ENCODE assay signal across 37 cellular contexts in the genomic region with DNA sequence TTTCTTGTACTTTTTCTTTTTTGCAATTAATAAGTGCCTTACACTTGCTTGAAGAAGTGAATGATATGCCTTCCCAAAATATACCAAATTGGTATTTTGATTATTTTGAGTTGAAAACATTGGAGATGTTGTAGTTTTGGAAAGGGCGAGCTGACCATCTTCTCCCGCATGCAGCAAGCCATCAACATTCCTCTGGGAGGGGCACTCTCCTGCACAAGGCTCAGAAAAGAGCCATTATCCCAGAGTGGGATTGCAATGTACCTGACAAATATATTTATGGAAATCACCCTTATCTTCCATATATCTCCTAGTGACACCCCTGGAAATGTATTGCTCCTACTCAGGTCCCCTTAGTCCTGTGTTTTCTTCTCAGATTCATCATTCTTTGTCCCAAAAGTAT.
"Had no signal": no experiment of that assay in that cellular context is flagged by ENCODE, and none has a peak within 500 bp of the region (broad histone marks: within the 10 kb centered on the region; RNA-seq: fewer than 3 reads in every experiment).

No MANE protein-coding gene starts in this region.

- H3K27ac ChIP-seq: ascending aorta, cardiac muscle cell, VCaP had no signal

- FAIRE-seq: bronchial epithelial cell, TTC549 had no signal

- H3K36me3 Mint-ChIP-seq: activated CD8-positive, alpha-beta memory T cell treated with anti-CD3 and anti-CD28 coated beads, Interleukin-2, amount 10 ng/mL, durations not matched to agents 7 days and 5 days; activated naive CD8-positive, alpha-beta T cell treated with anti-CD3 and anti-CD28 coated beads, Interleukin-2, amount 10 ng/mL, durations not matched to agents 7 days and 5 days; brain had no signal

- H3K27me3 Mint-ChIP-seq: activated CD4-positive, alpha-beta memory T cell treated with anti-CD3 and anti-CD28 coated beads, Interleukin-2, amount 10 ng/mL, durations not matched to agents 7 days and 5 days; activated CD4-positive, alpha-beta T cell treated with anti-CD3 and anti-CD28 coated beads for 36 hours; activated CD8-positive, alpha-beta memory T cell treated with anti-CD3 and anti-CD28 coated beads, Interleukin-2, amount 10 ng/mL, durations not matched to agents 7 days and 5 days; activated naive CD4-positive, alpha-beta T cell treated with anti-CD3 and anti-CD28 coated beads, Interleukin-2, amount 50 U/mL, for 24 hours; activated naive CD8-positive, alpha-beta T cell; activated naive CD8-positive, alpha-beta T cell treated with anti-CD3 and anti-CD28 coated beads, Interleukin-2, amount 50 U/mL, for 24 hours; activated T-cell treated with anti-CD3 and anti-CD28 coated beads, Interleukin-2, amount 50 U/mL, for 24 hours had no signal

- H3K4me3 ChIP-seq: ascending aorta, cardiac muscle cell had no signal

- H3K4me1 ChIP-seq: ascending aorta had no signal

- H3K36me3 ChIP-seq: ascending aorta, cardiac muscle cell had no signal

- H3K4me3 Mint-ChIP-seq: activated CD4-positive, alpha-beta memory T cell treated with anti-CD3 and anti-CD28 coated beads, Interleukin-2, amount 10 ng/mL, durations not matched to agents 7 days and 5 days; activated CD4-positive, alpha-beta T cell treated with anti-CD3 and anti-CD28 coated beads for 36 hours; activated CD4-positive, alpha-beta T cell treated with anti-CD3 and anti-CD28 coated beads, Interleukin-2, amount 10 ng/mL, durations not matched to agents 7 days and 5 days; activated CD8-positive, alpha-beta memory T cell treated with anti-CD3 and anti-CD28 coated beads, Interleukin-2, amount 10 ng/mL, durations not matched to agents 7 days and 5 days; activated CD8-positive, alpha-beta T cell treated with anti-CD3 and anti-CD28 coated beads, Interleukin-2, amount 10 ng/mL, durations not matched to agents 7 days and 5 days; activated naive CD4-positive, alpha-beta T cell treated with anti-CD3 and anti-CD28 coated beads, Interleukin-2, amount 10 ng/mL, durations not matched to agents 7 days and 5 days; activated naive CD4-positive, alpha-beta T cell treated with anti-CD3 and anti-CD28 coated beads, Interleukin-2, amount 50 U/mL, for 24 hours; activated naive CD8-positive, alpha-beta T cell; activated naive CD8-positive, alpha-beta T cell treated with anti-CD3 and anti-CD28 coated beads, Interleukin-2, amount 10 ng/mL, durations not matched to agents 7 days and 5 days; activated naive CD8-positive, alpha-beta T cell treated with anti-CD3 and anti-CD28 coated beads, Interleukin-2, amount 50 U/mL, for 24 hours; activated T-cell treated with anti-CD3 and anti-CD28 coated beads, Interleukin-2, amount 50 U/mL, for 24 hours; brain; central memory CD8-positive, alpha-beta T cell; T-helper 1 cell treated with Interleukin-12 subunit alpha and Interleukin-12 subunit beta and Interleukin-4 antibody, amounts not matched to agents 30 μg/mL and 1 μg/mL, for 36 hours; T-helper 2 cell treated with Interferon-gamma antibody and Interleukin-4, amounts not matched to agents 5 μg/mL and 100 μg/mL, for 36 hours had no signal

- H3K9me3 Mint-ChIP-seq: activated CD4-positive, alpha-beta memory T cell treated with anti-CD3 and anti-CD28 coated beads, Interleukin-2, amount 10 ng/mL, durations not matched to agents 7 days and 5 days; activated naive CD8-positive, alpha-beta T cell treated with anti-CD3 and anti-CD28 coated beads, Interleukin-2, amount 50 U/mL, for 24 hours; activated T-cell treated with anti-CD3 and anti-CD28 coated beads, Interleukin-2, amount 50 U/mL, for 24 hours; activated T-helper 2 cell treated with anti-CD3 and anti-CD28 coated beads, Interferon-gamma antibody, Interleukin-2, Interleukin-4, amounts not matched to agents 10 μg/mL and 5 μg/mL and 100 μg/mL, durations not matched to agents 14 hours and 24 hours and 36 hours; central memory CD8-positive, alpha-beta T cell had no signal

- H3K27ac Mint-ChIP-seq: activated CD4-positive, alpha-beta memory T cell treated with anti-CD3 and anti-CD28 coated beads, Interleukin-2, amount 10 ng/mL, durations not matched to agents 7 days and 5 days; activated CD4-positive, alpha-beta T cell treated with anti-CD3 and anti-CD28 coated beads for 36 hours; activated CD4-positive, alpha-beta T cell treated with anti-CD3 and anti-CD28 coated beads, Interleukin-2, amount 10 ng/mL, durations not matched to agents 7 days and 5 days; activated CD8-positive, alpha-beta memory T cell treated with anti-CD3 and anti-CD28 coated beads, Interleukin-2, amount 10 ng/mL, durations not matched to agents 7 days and 5 days; activated CD8-positive, alpha-beta T cell treated with anti-CD3 and anti-CD28 coated beads, Interleukin-2, amount 10 ng/mL, durations not matched to agents 7 days and 5 days; activated naive CD4-positive, alpha-beta T cell treated with anti-CD3 and anti-CD28 coated beads, Interleukin-2, amount 10 ng/mL, durations not matched to agents 7 days and 5 days; activated naive CD4-positive, alpha-beta T cell treated with anti-CD3 and anti-CD28 coated beads, Interleukin-2, amount 50 U/mL, for 24 hours; activated naive CD8-positive, alpha-beta T cell; activated naive CD8-positive, alpha-beta T cell treated with anti-CD3 and anti-CD28 coated beads, Interleukin-2, amount 10 ng/mL, durations not matched to agents 7 days and 5 days; activated naive CD8-positive, alpha-beta T cell treated with anti-CD3 and anti-CD28 coated beads, Interleukin-2, amount 50 U/mL, for 24 hours; activated T-cell treated with anti-CD3 and anti-CD28 coated beads, Interleukin-2, amount 50 U/mL, for 24 hours; activated T-helper 2 cell treated with anti-CD3 and anti-CD28 coated beads, Interferon-gamma antibody, Interleukin-2, Interleukin-4, amounts not matched to agents 10 μg/mL and 5 μg/mL and 100 μg/mL, durations not matched to agents 14 hours and 24 hours and 36 hours; brain; T-helper 1 cell treated with Interleukin-12 subunit alpha and Interleukin-12 subunit beta and Interleukin-4 antibody, amounts not matched to agents 30 μg/mL and 1 μg/mL, for 36 hours; T-helper 2 cell treated with Interferon-gamma antibody and Interleukin-4, amounts not matched to agents 5 μg/mL and 100 μg/mL, for 36 hours had no signal

- DNase-seq: activated CD4-positive, alpha-beta memory T cell treated with anti-CD3 and anti-CD28 coated beads, Interleukin-2, amount 10 ng/mL, durations not matched to agents 7 days and 5 days; activated CD4-positive, alpha-beta T cell treated with anti-CD3 and anti-CD28 coated beads for 1 hour; activated CD4-positive, alpha-beta T cell treated with anti-CD3 and anti-CD28 coated beads for 36 hours; activated CD4-positive, alpha-beta T cell treated with anti-CD3 and anti-CD28 coated beads for 48 hours; activated CD4-positive, alpha-beta T cell treated with anti-CD3 and anti-CD28 coated beads, Interleukin-2, amount 10 ng/mL, durations not matched to agents 7 days and 5 days; activated CD4-positive, alpha-beta T cell treated with anti-CD3 and anti-CD28 coated beads, Interleukin-2, amount 50 U/mL, for 48 hours; activated CD4-positive, CD25-positive, alpha-beta regulatory T cell; activated CD8-positive, alpha-beta memory T cell treated with anti-CD3 and anti-CD28 coated beads for 24 hours; activated CD8-positive, alpha-beta memory T cell treated with anti-CD3 and anti-CD28 coated beads, Interleukin-2, amount 10 ng/mL, durations not matched to agents 7 days and 5 days; activated CD8-positive, alpha-beta memory T cell treated with anti-CD3 and anti-CD28 coated beads, Interleukin-2, amount 50 U/mL, for 48 hours; activated CD8-positive, alpha-beta T cell treated with anti-CD3 and anti-CD28 coated beads, Interleukin-2, amount 10 ng/mL, durations not matched to agents 7 days and 5 days; activated effector memory CD4-positive, alpha-beta T cell treated with Interleukin-2 at 50 U/mL for 16 hours; activated gamma-delta T cell; activated naive CD4-positive, alpha-beta T cell treated with anti-CD3 and anti-CD28 coated beads, Interleukin-2, amount 10 ng/mL, durations not matched to agents 7 days and 5 days; activated naive CD4-positive, alpha-beta T cell treated with Interleukin-2 at 50 U/mL for 16 hours; activated naive CD8-positive, alpha-beta T cell treated with anti-CD3 and anti-CD28 coated beads, Interleukin-2, amount 10 ng/mL, durations not matched to agents 7 days and 5 days; activated naive CD8-positive, alpha-beta T cell treated with anti-CD3 and anti-CD28 coated beads, Interleukin-2, amount 50 U/mL, for 24 hours; activated T-cell treated with anti-CD3 and anti-CD28 coated beads, Interleukin-2, amount 50 U/mL, for 24 hours; activated T-cell treated with anti-CD3 and anti-CD28 coated beads, Interleukin-2, amount 50 U/mL, for 48 hours; amygdala; anterior cingulate cortex; caudate nucleus; cerebellar nuclear complex; T-helper 2 cell; T-helper 9 cell had no signal

- H3K4me1 Mint-ChIP-seq: activated CD4-positive, alpha-beta memory T cell treated with anti-CD3 and anti-CD28 coated beads, Interleukin-2, amount 10 ng/mL, durations not matched to agents 7 days and 5 days; activated CD4-positive, alpha-beta T cell treated with anti-CD3 and anti-CD28 coated beads for 36 hours; activated CD4-positive, alpha-beta T cell treated with anti-CD3 and anti-CD28 coated beads, Interleukin-2, amount 10 ng/mL, durations not matched to agents 7 days and 5 days; activated CD8-positive, alpha-beta memory T cell treated with anti-CD3 and anti-CD28 coated beads, Interleukin-2, amount 10 ng/mL, durations not matched to agents 7 days and 5 days; activated naive CD4-positive, alpha-beta T cell treated with anti-CD3 and anti-CD28 coated beads, Interleukin-2, amount 10 ng/mL, durations not matched to agents 7 days and 5 days; activated naive CD4-positive, alpha-beta T cell treated with anti-CD3 and anti-CD28 coated beads, Interleukin-2, amount 50 U/mL, for 24 hours; activated naive CD8-positive, alpha-beta T cell treated with anti-CD3 and anti-CD28 coated beads, Interleukin-2, amount 10 ng/mL, durations not matched to agents 7 days and 5 days; activated naive CD8-positive, alpha-beta T cell treated with anti-CD3 and anti-CD28 coated beads, Interleukin-2, amount 50 U/mL, for 24 hours; brain; central memory CD8-positive, alpha-beta T cell had no signal

- H3K27me3 ChIP-seq: ascending aorta, cardiac muscle cell had no signal
